13 cellular contexts compared by ENCODE assay signal in genomic region chr17:80187493-80187892, GRCh38. TPM values are rescaled to one million over a fixed set of nuclear protein-coding genes. Genes with fewer than 3 reads are reported as not detected.
A peak's percentile ranks its signal among the peaks of the same experiment; 100 is the strongest.
DNase-seq lines count a peak whose midpoint lies in the region; ATAC-seq and TF ChIP-seq lines count a peak whose summit lies in the region.
"Had no signal": no experiment of that assay in that cellular context is flagged by ENCODE, and none has a peak within 500 bp of the region (broad histone marks: within the 10 kb centered on the region; RNA-seq: fewer than 3 reads in every experiment).

No MANE protein-coding gene starts in this region.

- H3K9ac ChIP-seq in BLaER1 treated with 17β-estradiol and CSF1 and Interleukin-3, amounts not matched to agents 10 nM and 100 nM = no peak overlapping the region
- H3K9ac ChIP-seq in adipocyte (ENCODE audit: low read length) (peak overlapping the region; percentile 78), Karpas-422 (ENCODE audit: low read length) (no peak overlapping the region)

- peaks cover 0 to 23% (median 15%) of the 10 kb centered on the region in 11 experiments; a peak in 13 of 22 replicates for H3K27me3 ChIP-seq in BLaER1 treated with 17β-estradiol and CSF1 and Interleukin-3, amounts not matched to agents 10 nM and 100 nM
- H3K27me3 ChIP-seq in adipocyte (replicated peaks; ENCODE audit: control insufficient read depth, insufficient read depth, low read length) (peaks cover 31% of the 10 kb centered on the region), gastrocnemius medialis (peaks cover 0 to 12% (median 8%) of the 10 kb centered on the region in 3 donors), Karpas-422 (ENCODE audit: low read length) (no peaks in the 10 kb centered on the region)

- in situ Hi-C loops in gastrocnemius medialis (cut with MboI; ENCODE audit: low sequenced_read_pairs in 4 of 4) = no loop called here

- H3K4me3 ChIP-seq in BLaER1 treated with 17β-estradiol and CSF1 and Interleukin-3, amounts not matched to agents 10 nM and 100 nM = no peak overlapping the region
- H3K4me3 ChIP-seq in adipocyte (ENCODE audit: low read length) (peak overlapping the region; percentile 79), gastrocnemius medialis (peak overlapping the region; percentile 22 to 49 (median 35)), Karpas-422 (ENCODE audit: low read length) (no peak overlapping the region)

- no peaks in the 10 kb centered on the region for H4K20me1 ChIP-seq in BLaER1 treated with 17β-estradiol and CSF1 and Interleukin-3, amounts not matched to agents 10 nM and 100 nM
- H4K20me1 ChIP-seq in Karpas-422 (ENCODE audit: insufficient read depth, low read depth, low read length) = no peaks in the 10 kb centered on the region

- ATAC-seq in left ventricle myocardium superior (peak; percentile 89), gastrocnemius medialis (peak; percentile 55 to 58), HG02763 (IDR thresholded peaks at IDR 0.05; ENCODE audit: unreplicated experiment) (no peak)
- ATAC-seq: effector memory CD8-positive, alpha-beta T cell had no signal

- H3K9me3 Mint-ChIP-seq in osteocyte (ENCODE audit: unreplicated experiment) = no peaks in the 10 kb centered on the region
- H3K9me3 Mint-ChIP-seq: effector memory CD8-positive, alpha-beta T cell; stimulated activated naive CD8-positive, alpha-beta T cell treated with anti-CD3 and anti-CD28 coated beads, Interleukin-15, Interleukin-2, amounts not matched to agents 100 ng/mL and 50 ng/mL, for 24 hours had no signal

- H3K79me2 ChIP-seq in Karpas-422 (ENCODE audit: low read length) = no peaks in the 10 kb centered on the region

- no peak overlapping the region for H2AFZ ChIP-seq in Karpas-422 (ENCODE audit: low read length)

- DNase-seq in adipocyte (ENCODE audit: low read depth) (no peak), left ventricle myocardium superior (peak; percentile 73), gastrocnemius medialis (peak in 1 of 2 donors; percentile 53), T-helper 2 cell (no peak), osteocyte (ENCODE audit: extremely low spot score, unreplicated experiment) (no peak), Karpas-422 (no peak)
- DNase-seq: activated gamma-delta T cell; Caco-2; effector memory CD8-positive, alpha-beta T cell; NCI-H1694 had no signal

- H3K4me1 Mint-ChIP-seq in osteocyte (ENCODE audit: unreplicated experiment) = peaks cover 11% of the 10 kb centered on the region

- TF ChIP-seq CTCF in gastrocnemius medialis (IDR thresholded peaks at IDR 0.05 in 4 of 5, conservative IDR thresholded peaks at IDR 0.05 in 1 of 5) = no peak
- TF ChIP-seq CTCF in osteocyte (IDR thresholded peaks at IDR 0.05) = no peak

- peaks cover 4% of the 10 kb centered on the region for H3K27me3 Mint-ChIP-seq in osteocyte (ENCODE audit: unreplicated experiment)

- H3K4me1 ChIP-seq in BLaER1 treated with 17β-estradiol and CSF1 and Interleukin-3, amounts not matched to agents 10 nM and 100 nM = peaks cover 23 to 45% (median 33%) of the 10 kb centered on the region in 10 experiments
- H3K4me1 ChIP-seq in adipocyte (ENCODE audit: control insufficient read depth, insufficient read depth, low read length) (peaks cover 14% of the 10 kb centered on the region), gastrocnemius medialis (peaks cover 3 to 8% of the 10 kb centered on the region in 2 donors), Karpas-422 (ENCODE audit: low read length) (no peaks in the 10 kb centered on the region)
- H3K4me1 ChIP-seq: Caco-2 had no signal

- H3K4me3 Mint-ChIP-seq in osteocyte (ENCODE audit: unreplicated experiment) = no peak overlapping the region
- H3K4me3 Mint-ChIP-seq: effector memory CD8-positive, alpha-beta T cell; stimulated activated naive CD8-positive, alpha-beta T cell treated with anti-CD3 and anti-CD28 coated beads, Interleukin-15, Interleukin-2, amounts not matched to agents 100 ng/mL and 50 ng/mL, for 24 hours had no signal

- no peaks in the 10 kb centered on the region for H3K36me3 ChIP-seq in BLaER1 treated with 17β-estradiol and CSF1 and Interleukin-3, amounts not matched to agents 10 nM and 100 nM
- H3K36me3 ChIP-seq in adipocyte (ENCODE audit: control insufficient read depth, insufficient read depth, low read length, severe bottlenecking) (no peaks in the 10 kb centered on the region), gastrocnemius medialis (no peaks in the 10 kb centered on the region), Karpas-422 (ENCODE audit: insufficient read depth, low read length) (no peaks in the 10 kb centered on the region)

- TF ChIP-seq POLR2A in gastrocnemius medialis (IDR thresholded peaks at IDR 0.05) = no peak

- H3K36me3 Mint-ChIP-seq in osteocyte (ENCODE audit: unreplicated experiment) = no peaks in the 10 kb centered on the region

- H3K9me2 ChIP-seq in Karpas-422 (replicated peaks; ENCODE audit: insufficient read depth, low read length) = no peaks in the 10 kb centered on the region

- no peak overlapping the region for H3K27ac Mint-ChIP-seq in osteocyte (ENCODE audit: unreplicated experiment)
- H3K27ac Mint-ChIP-seq: effector memory CD8-positive, alpha-beta T cell; stimulated activated naive CD8-positive, alpha-beta T cell treated with anti-CD3 and anti-CD28 coated beads, Interleukin-15, Interleukin-2, amounts not matched to agents 100 ng/mL and 50 ng/mL, for 24 hours had no signal

- no peaks in the 10 kb centered on the region for H3K9me3 ChIP-seq in BLaER1 treated with 17β-estradiol and CSF1 and Interleukin-3, amounts not matched to agents 10 nM and 100 nM (replicated peaks in 1 of 11)
- H3K9me3 ChIP-seq in adipocyte (ENCODE audit: control insufficient read depth, low read length) (no peaks in the 10 kb centered on the region), gastrocnemius medialis (no peaks in the 10 kb centered on the region), Karpas-422 (ENCODE audit: low read length) (no peaks in the 10 kb centered on the region)
- H3K9me3 ChIP-seq: Caco-2 had no signal

- peak overlapping the region; percentile 41 to 63 (median 49) for H3K4me2 ChIP-seq in BLaER1 treated with 17β-estradiol and CSF1 and Interleukin-3, amounts not matched to agents 10 nM and 100 nM
- H3K4me2 ChIP-seq in Karpas-422 (ENCODE audit: low read depth, low read length, poor library complexity, severe bottlenecking) = no peak overlapping the region

- H3K27ac ChIP-seq in BLaER1 treated with 17β-estradiol and CSF1 and Interleukin-3, amounts not matched to agents 10 nM and 100 nM = peak overlapping the region in 3 of 11 experiments; percentile 1 to 35 (median 22); a peak in 3 of 22 replicates
- H3K27ac ChIP-seq in gastrocnemius medialis = peak overlapping the region; percentile 5 to 62 (median 30)
- no peak overlapping the region for H3K27ac ChIP-seq in Karpas-422 (ENCODE audit: low read length)

- intact Hi-C loops in left ventricle myocardium superior (cut with micrococcal nuclease) (no loop called here), gastrocnemius medialis (cut with DNase I; ENCODE audit: low total_unique reads) (no loop called here)

RNA-seq across cellular contexts. Expression of gene CARD14, which starts 17.7 kb away (rescaled TPM):
- not detected for total RNA-seq in left ventricle myocardium superior
- total RNA-seq in gastrocnemius medialis = not detected
- total RNA-seq in osteocyte = 0.10 and 0.16 TPM in 2 replicates
- 0.07 TPM in 1 of 2 replicates, not detected in the other for total RNA-seq in Karpas-422 (2014; rRNA removed; shearing (Covaris generic); ENCODE audit: low replicate concordance)

RNA-seq across cellular contexts. Expression of gene SGSH, which starts 32.6 kb away (rescaled TPM):
- total RNA-seq in left ventricle myocardium superior (11.4 TPM), gastrocnemius medialis (10 to 100 TPM in 1 of 4 donors, 1 to 10 TPM in 3; 3.2 to 11.7 (median 6.1) TPM), osteocyte (67.2 and 71.0 TPM in 2 replicates)
- 13.6 and 16.0 TPM in 2 replicates for total RNA-seq in Karpas-422 (2014; rRNA removed; shearing (Covaris generic); ENCODE audit: low replicate concordance)

RNA-seq across cellular contexts. Expression of gene SLC26A11, which starts 32.7 kb away (rescaled TPM):
- total RNA-seq in left ventricle myocardium superior (10.6 TPM), gastrocnemius medialis (1 to 10 TPM; 2.6 to 3.3 (median 3.1) TPM), osteocyte (30.1 and 34.7 TPM in 2 replicates)
- 7.4 and 8.1 TPM in 2 replicates for total RNA-seq in Karpas-422 (2014; rRNA removed; shearing (Covaris generic); ENCODE audit: low replicate concordance)

RNA-seq across cellular contexts. Expression of gene EIF4A3, which starts 40.6 kb away (rescaled TPM):
- total RNA-seq in left ventricle myocardium superior (31.6 TPM), gastrocnemius medialis (10 to 100 TPM; 27.4 to 32.8 (median 30.0) TPM), osteocyte (85.7 and 86.6 TPM in 2 replicates)
- 90.7 and 93.8 TPM in 2 replicates for total RNA-seq in Karpas-422 (2014; rRNA removed; shearing (Covaris generic); ENCODE audit: low replicate concordance)

Comparison
In these comparisons a context has a peak if more than half of its experiments do, and no peak if none do; other contexts are left out.
1. H3K4me3 ChIP-seq: peak in adipocyte (single experiment) and gastrocnemius medialis (4 of 4); none in BLaER1 treated with 17β-estradiol and CSF1 and Interleukin-3, amounts not matched to agents 10 nM and 100 nM (0 of 10) and Karpas-422 (single experiment).